Comparison of ENCODE assay signal across 15 cellular contexts in genomic region chr3:138125548-138126221, GRCh38. TPM values are rescaled to one million over a fixed set of nuclear protein-coding genes. Genes with fewer than 3 reads are reported as not detected.
DNase-seq lines count a peak whose midpoint lies in the region; ATAC-seq and TF ChIP-seq lines count a peak whose summit lies in the region.
"Had no signal": no experiment of that assay in that cellular context is flagged by ENCODE, and none has a peak within 500 bp of the region (broad histone marks: within the 10 kb centered on the region; RNA-seq: fewer than 3 reads in every experiment).

No MANE protein-coding gene starts in this region.

- H3K27ac ChIP-seq in body of pancreas (peak overlapping the region in 2 of 4 donors; percentile 31 to 50), upper lobe of left lung (peak overlapping the region; percentile 27 to 77 (median 50))
- H3K27ac ChIP-seq: 22Rv1, RWPE1 had no signal

- DNase-seq in SIG-M5 treated with dmso at 0.1 percent for 504 hours (lab: John Stamatoyannopoulos, UW; ENCODE audit: unreplicated experiment), result peak; percentile 73
- no peak for DNase-seq in SIG-M5 (lab: John Stamatoyannopoulos, UW)
- peak in 1 of 4 donors; percentile 40 for DNase-seq in body of pancreas
- DNase-seq in medulla oblongata (ENCODE audit: extremely low spot score), result peak; percentile 41
- peak in 1 of 2 donors; percentile 33 for DNase-seq in upper lobe of left lung
- no peak for DNase-seq in DMS53 (lab: John Stamatoyannopoulos, UW)
- DNase-seq in NCI-H2029 (lab: John Stamatoyannopoulos, UW), result no peak
- DNase-seq: activated T-cell treated with anti-CD3 and anti-CD28 coated beads, Interleukin-2, amount 50 U/mL, for 72 hours had no signal

- WGBS in body of pancreas, 2 donors, result 45 to 63% methylated on average over 5 of the region's 5 CpGs
- WGBS in upper lobe of left lung, 2 donors, result 50 to 52% methylated on average over 5 of the region's 5 CpGs

- no peak for TF ChIP-seq CTCF in body of pancreas (IDR thresholded peaks at IDR 0.05)
- TF ChIP-seq CTCF in upper lobe of left lung (IDR thresholded peaks at IDR 0.05), result no peak

- TF ChIP-seq EP300 in upper lobe of left lung (IDR thresholded peaks at IDR 0.05), result no peak

- intact Hi-C loops in body of pancreas (cut with DNase I), result no loop called here

- ATAC-seq in body of pancreas (peak; percentile 62), upper lobe of left lung (ENCODE audit: low FRiP score in 2 of 2) (peak; percentile 66 to 90), GM18870 (IDR thresholded peaks at IDR 0.05; ENCODE audit: unreplicated experiment) (no peak)
- ATAC-seq: activated T-cell treated with anti-CD3 and anti-CD28 coated beads, Interleukin-2, amount 50 U/mL, for 72 hours; esophagus mucosa; GM23338 had no signal

- TF ChIP-seq POLR2A in body of pancreas (IDR thresholded peaks at IDR 0.05) (peak in 1 of 3 donors; percentile 29), upper lobe of left lung (IDR thresholded peaks at IDR 0.05) (no peak)

- H3K36me3 ChIP-seq in body of pancreas (replicated peaks in 1 of 2; ENCODE audit: insufficient read depth in 1 of 2, low read depth in 2 of 2), result no peaks in the 10 kb centered on the region
- H3K36me3 ChIP-seq in upper lobe of left lung, result no peaks in the 10 kb centered on the region

- H3K4me1 ChIP-seq in body of pancreas (no peaks in the 10 kb centered on the region), upper lobe of left lung (peaks cover 0 to 6% (median 0%) of the 10 kb centered on the region in 4 donors)

- H3K9me3 ChIP-seq in body of pancreas, result no peaks in the 10 kb centered on the region
- H3K9me3 ChIP-seq in upper lobe of left lung, result no peaks in the 10 kb centered on the region

- H3K27me3 ChIP-seq in body of pancreas (no peaks in the 10 kb centered on the region), upper lobe of left lung (no peaks in the 10 kb centered on the region)

- H3K4me3 ChIP-seq in body of pancreas (no peak overlapping the region), upper lobe of left lung (no peak overlapping the region)
- H3K4me3 ChIP-seq: GM23338 had no signal

RNA-seq across cellular contexts. Expression of gene A4GNT, which starts 6.5 kb away (rescaled TPM):
- total RNA-seq in body of pancreas (1 to 10 TPM; 1.8 to 4.0 TPM), upper lobe of left lung (under 1 TPM in 2 of 6 donors, not detected in 4; 0.40 to 0.44 TPM)
- total RNA-seq: activated T-cell treated with anti-CD3 and anti-CD28 coated beads, Interleukin-2, amount 50 U/mL, for 72 hours; esophagus mucosa; GM23338; pulmonary artery endothelial cell; temporal lobe had no signal

RNA-seq across cellular contexts. Expression of gene DZIP1L, which starts 10.3 kb away (rescaled TPM):
- total RNA-seq in body of pancreas (10 to 100 TPM; 33.7 to 70.2 TPM), upper lobe of left lung (10 to 100 TPM; 15.9 to 97.4 (median 24.5) TPM)

RNA-seq across cellular contexts. Expression of gene DBR1, which starts 49.0 kb away (rescaled TPM):
- total RNA-seq in body of pancreas (10 to 100 TPM in 1 of 2 donors, 1 to 10 TPM in 1; 4.3 to 11.7 TPM), upper lobe of left lung (10 to 100 TPM in 5 of 6 donors, 1 to 10 TPM in 1; 3.7 to 20.6 (median 14.4) TPM)

Comparison
In these comparisons a context has a peak if more than half of its experiments do, and no peak if none do; other contexts are left out.
1. DNase-seq: peak in SIG-M5 treated with dmso at 0.1 percent for 504 hours (single experiment) and medulla oblongata (single experiment); none in SIG-M5 (single experiment), DMS53 (single experiment) and NCI-H2029 (single experiment).